Comparison of ENCODE assay signal across 8 cellular contexts in the genomic region with DNA sequence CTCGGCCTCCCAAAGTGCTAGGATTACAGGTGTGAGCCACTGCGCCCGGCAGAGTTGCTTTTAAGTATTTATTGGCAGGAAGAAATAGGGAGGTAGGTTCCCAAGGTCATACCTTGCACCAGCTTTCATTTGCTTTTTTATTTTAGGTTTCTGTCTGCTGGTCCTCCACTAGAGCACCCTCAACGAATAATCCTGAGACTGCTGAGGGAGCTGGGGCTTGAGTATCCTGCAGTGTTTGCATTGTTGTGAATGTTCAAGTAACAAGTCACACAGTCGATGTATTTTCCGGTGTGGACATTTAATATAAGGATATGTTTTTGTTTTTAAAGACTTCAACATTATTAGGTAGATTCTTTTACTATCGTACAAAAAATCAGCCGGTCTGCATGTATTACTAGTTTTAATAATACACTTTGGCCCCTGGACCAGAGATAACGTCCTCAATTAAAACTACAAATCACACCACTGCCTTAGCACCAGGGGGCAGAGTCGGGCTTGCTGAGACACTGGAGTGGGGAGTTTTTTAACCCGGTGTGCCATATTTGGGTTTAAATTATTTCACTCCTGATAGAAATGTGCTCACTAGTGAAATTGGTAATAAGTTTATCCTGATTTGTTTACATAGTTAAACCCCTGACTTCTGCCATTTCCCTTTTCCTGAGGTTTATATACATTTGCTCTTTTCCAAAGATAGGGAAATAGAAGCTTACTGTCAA. TPM values are rescaled to one million over a fixed set of nuclear protein-coding genes. Genes with fewer than 3 reads are reported as not detected.
DNase-seq lines count a peak whose midpoint lies in the region; ATAC-seq and TF ChIP-seq lines count a peak whose summit lies in the region.

No MANE protein-coding gene starts in this region.

- peak; percentile 80 for TF ChIP-seq CTCF in cardiac fibroblast (IDR thresholded peaks at IDR 0.05; ENCODE audit: low read depth, low read length)
- TF ChIP-seq CTCF in lower lobe of right lung (IDR thresholded peaks at IDR 0.05): peak; percentile 53

- no peaks in the 10 kb centered on the region for H3K9me3 ChIP-seq in lower lobe of right lung

- ATAC-seq in HG02588 (IDR thresholded peaks at IDR 0.05; ENCODE audit: unreplicated experiment) (peak; percentile 71), lower lobe of right lung (peak; percentile 54 to 63), HG03196 (IDR thresholded peaks at IDR 0.05; ENCODE audit: unreplicated experiment) (no peak)

- intact Hi-C loops in lower lobe of right lung (cut with DNase I): no loop called here

- no peak overlapping the region for H3K27ac ChIP-seq in lower lobe of right lung

- DNase-seq in activated naive CD4-positive, alpha-beta T cell treated with Interleukin-2 at 50 U/mL for 16 hours: peak; percentile 40
- no peak for DNase-seq in activated naive CD4-positive, alpha-beta T cell (lab: John Stamatoyannopoulos, UW)
- DNase-seq in NCI-H82 treated with DMSO at 0.1 percent for 48 hours (lab: John Stamatoyannopoulos, UW; ENCODE audit: unreplicated experiment) (peak; percentile 17), cardiac fibroblast (ENCODE audit: low read depth in 2 of 2) (peak; percentile 55 to 64), lower lobe of right lung (peak; percentile 58), islet precursor cell (no peak)

- peaks cover 46% of the 10 kb centered on the region for H3K4me1 ChIP-seq in lower lobe of right lung

- H3K36me3 ChIP-seq in lower lobe of right lung: no peaks in the 10 kb centered on the region

- H3K27me3 ChIP-seq in lower lobe of right lung (ENCODE audit: low read depth): no peaks in the 10 kb centered on the region

- H3K4me3 ChIP-seq in cardiac fibroblast (replicated peaks in 1 of 2; ENCODE audit: low read depth in 2 of 2, low read length in 2 of 2): no peak overlapping the region
- H3K4me3 ChIP-seq in lower lobe of right lung: no peak overlapping the region

RNA-seq across cellular contexts. Expression of gene SMIM20, which starts 11.6 kb away (rescaled TPM):
- 25.7 TPM for total RNA-seq in lower lobe of right lung

Comparison
In these comparisons a context has a peak if more than half of its experiments do, and no peak if none do; other contexts are left out.
1. DNase-seq: peak in activated naive CD4-positive, alpha-beta T cell treated with Interleukin-2 at 50 U/mL for 16 hours (single experiment), NCI-H82 treated with DMSO at 0.1 percent for 48 hours (single experiment), cardiac fibroblast (2 of 2) and lower lobe of right lung (single experiment); none in activated naive CD4-positive, alpha-beta T cell (0 of 4) and islet precursor cell (single experiment).